Comparison of ENCODE assay signal across 17 cellular contexts in genomic region chr4:155959417-155959816, GRCh38. TPM values are rescaled to one million over a fixed set of nuclear protein-coding genes. Genes with fewer than 3 reads are reported as not detected.
DNase-seq lines count a peak whose midpoint lies in the region; ATAC-seq and TF ChIP-seq lines count a peak whose summit lies in the region.
"Had no signal": no experiment of that assay in that cellular context is flagged by ENCODE, and none has a peak within 500 bp of the region (broad histone marks: within the 10 kb centered on the region; RNA-seq: fewer than 3 reads in every experiment).

No MANE protein-coding gene starts in this region.

- no peak overlapping the region for H3K4me3 ChIP-seq in aorta (ENCODE audit: low read length in 2 of 2)
- H3K4me3 ChIP-seq: A549, GM23338 had no signal

- H3K36me3 Mint-ChIP-seq in chondrocyte (ENCODE audit: low read depth), result no peaks in the 10 kb centered on the region
- H3K36me3 Mint-ChIP-seq: CD14-positive monocyte; CD8-positive, alpha-beta T cell had no signal

- 86 to 93% methylated on average over 4 of the region's 4 CpGs for WGBS in aorta, 2 donors

- no peaks in the 10 kb centered on the region for H3K9me3 ChIP-seq in aorta (ENCODE audit: control insufficient read depth, low read length)
- H3K9me3 ChIP-seq: A549 had no signal

- H3K27ac ChIP-seq in foreskin keratinocyte, result peak overlapping the region; percentile 37
- no peak overlapping the region for H3K27ac ChIP-seq in aorta (ENCODE audit: low read depth in 1 of 2, low read length in 2 of 2)
- H3K27ac ChIP-seq: A549 had no signal

- H3K27me3 ChIP-seq in foreskin keratinocyte, result no peaks in the 10 kb centered on the region
- H3K27me3 ChIP-seq in aorta (ENCODE audit: control insufficient read depth in 1 of 2, insufficient read depth in 2 of 2, low read length in 1 of 2), result no peaks in the 10 kb centered on the region

- no peak for DNase-seq in foreskin keratinocyte
- no peak for DNase-seq in sciatic nerve (ENCODE audit: low spot score)
- DNase-seq in stimulated activated naive CD8-positive, alpha-beta T cell treated with anti-CD3 and anti-CD28 coated beads, Interleukin-15, Interleukin-2, amounts not matched to agents 100 U/mL and 50 U/mL, for 24 hours, result no peak
- DNase-seq in aorta, result no peak
- no peak for DNase-seq in chondrocyte (ENCODE audit: low spot score)
- no peak for DNase-seq in left ventricle myocardium superior
- DNase-seq in DMS114 treated with DMSO at 0.1 percent for 48 hours (lab: John Stamatoyannopoulos, UW; ENCODE audit: unreplicated experiment), result no peak
- DNase-seq in DMS79 (lab: John Stamatoyannopoulos, UW), result no peak
- DNase-seq: CD8-positive, alpha-beta T cell; COR-L47; GF-D8; H9 had no signal

- TF ChIP-seq CTCF in foreskin keratinocyte (conservative IDR thresholded peaks at IDR 0.05) (no peak), chondrocyte (IDR thresholded peaks at IDR 0.05) (no peak)

- H3K4me1 Mint-ChIP-seq in chondrocyte (ENCODE audit: low read depth), result peaks cover 11% of the 10 kb centered on the region

- no peaks in the 10 kb centered on the region for H3K36me3 ChIP-seq in aorta (ENCODE audit: control insufficient read depth in 1 of 2, insufficient read depth in 2 of 2, low read length in 1 of 2)

- no peaks in the 10 kb centered on the region for H3K27me3 Mint-ChIP-seq in chondrocyte (ENCODE audit: low read depth)

- H3K9me3 Mint-ChIP-seq in chondrocyte (ENCODE audit: low read depth), result no peaks in the 10 kb centered on the region
- H3K9me3 Mint-ChIP-seq: CD8-positive, alpha-beta T cell; GM23338; H9 had no signal

- peaks cover 14% of the 10 kb centered on the region for H3K4me1 ChIP-seq in foreskin keratinocyte
- no peaks in the 10 kb centered on the region for H3K4me1 ChIP-seq in aorta (ENCODE audit: control insufficient read depth in 1 of 2, insufficient read depth in 2 of 2, low read length in 2 of 2)
- H3K4me1 ChIP-seq: A549 had no signal

- no peak overlapping the region for H3K27ac Mint-ChIP-seq in chondrocyte (ENCODE audit: unreplicated experiment)
- H3K27ac Mint-ChIP-seq: CD8-positive, alpha-beta T cell; GM23338; H9; IgD-negative memory B cell had no signal

- intact Hi-C loops in sciatic nerve (cut with DNase I) (no loop called here), aorta (cut with DNase I) (loop anchor here in 1 of 2 donors (10.0 kb wide), 1 partner anchor 555 kb away; no protein-coding TSS in a partner anchor), left ventricle myocardium superior (cut with micrococcal nuclease) (loop anchor here (10.0 kb wide), 1 partner anchor 155 kb away; no protein-coding TSS in a partner anchor)

- ATAC-seq in foreskin keratinocyte (no peak), sciatic nerve (peak; percentile 8), aorta (ENCODE audit: low FRiP score) (peak; percentile 20), left ventricle myocardium superior (no peak)
- ATAC-seq in stimulated activated naive CD8-positive, alpha-beta T cell treated with anti-CD3 and anti-CD28 coated beads, Interleukin-15, Interleukin-2, amounts not matched to agents 100 U/mL and 50 U/mL, for 24 hours, result peak; percentile 28
- ATAC-seq: A549; CD8-positive, alpha-beta T cell; GM23338 had no signal

- H3K4me3 Mint-ChIP-seq in chondrocyte (ENCODE audit: unreplicated experiment), result no peak overlapping the region
- H3K4me3 Mint-ChIP-seq: CD14-positive monocyte; CD8-positive, alpha-beta T cell; GM23338; H9; IgD-negative memory B cell had no signal

RNA-seq across cellular contexts. Expression of gene CTSO, which starts 5.8 kb away (rescaled TPM):
- total RNA-seq in foreskin keratinocyte (1.6 and 2.2 TPM in 2 replicates), sciatic nerve (25.9 TPM), aorta (10 to 100 TPM; 20.0 to 36.5 TPM), chondrocyte (7.2 to 13.9 TPM (median 7.5 TPM) in 3 replicates), left ventricle myocardium superior (6.2 TPM)
- polyA plus RNA-seq in foreskin keratinocyte (1.0 and 1.1 TPM in 2 replicates), aorta (10 to 100 TPM in 1 of 2 donors, 1 to 10 TPM in 1; 7.6 to 35.1 TPM)

RNA-seq across cellular contexts. Expression of gene TDO2, which starts 55.9 kb away (rescaled TPM):
- total RNA-seq in foreskin keratinocyte, result not detected in 2 replicates
- not detected in 2 replicates for polyA plus RNA-seq in foreskin keratinocyte
- total RNA-seq in sciatic nerve, result not detected
- total RNA-seq in aorta, result under 1 TPM in 1 of 2 donors, not detected in 1; 0.42 TPM
- 1 to 10 TPM in 1 of 2 donors, under 1 TPM in 1; 0.41 to 5.9 TPM for polyA plus RNA-seq in aorta
- total RNA-seq in chondrocyte, result not detected in 3 replicates
- not detected for total RNA-seq in left ventricle myocardium superior
- total RNA-seq: CD8-positive, alpha-beta T cell; H9 had no signal
- polyA plus RNA-seq: BJ, CD14-positive monocyte, GM23338, IgD-negative memory B cell had no signal

Comparison
In these comparisons a context has a peak if more than half of its experiments do, and no peak if none do; other contexts are left out.
1. ATAC-seq: peak in sciatic nerve (single experiment), stimulated activated naive CD8-positive, alpha-beta T cell treated with anti-CD3 and anti-CD28 coated beads, Interleukin-15, Interleukin-2, amounts not matched to agents 100 U/mL and 50 U/mL, for 24 hours (single experiment) and aorta (single experiment); none in foreskin keratinocyte (single experiment) and left ventricle myocardium superior (single experiment).